Comparison of ENCODE assay signal across 8 cellular contexts in genomic region chr6:20211037-20211940, GRCh38. TPM values are rescaled to one million over a fixed set of nuclear protein-coding genes. Genes with fewer than 3 reads are reported as not detected.
DNase-seq lines count a peak whose midpoint lies in the region; ATAC-seq and TF ChIP-seq lines count a peak whose summit lies in the region.

No MANE protein-coding gene starts in this region.

- H3K27ac ChIP-seq in stomach: peak overlapping the region; percentile 91 to 97 (median 93)

- intact Hi-C loops in stomach (cut with DNase I; ENCODE audit: low total_unique reads): no loop called here

- peak overlapping the region; percentile 87 for H3K4me3 Mint-ChIP-seq in activated T-cell treated with anti-CD3 and anti-CD28 coated beads, Interleukin-2, amount 50 U/mL, for 4 hours
- H3K4me3 Mint-ChIP-seq in activated T-helper 17 cell treated with anti-CD3 and anti-CD28 coated beads, Interleukin-2, amount 50 U/mL, for 72 hours: peak overlapping the region; percentile 98
- H3K4me3 Mint-ChIP-seq in immature natural killer cell: peak overlapping the region; percentile 88 to 95 (median 93)

- no peaks in the 10 kb centered on the region for H3K27me3 Mint-ChIP-seq in activated T-cell treated with anti-CD3 and anti-CD28 coated beads, Interleukin-2, amount 50 U/mL, for 4 hours (ENCODE audit: low read depth)
- no peaks in the 10 kb centered on the region for H3K27me3 Mint-ChIP-seq in activated T-helper 17 cell treated with anti-CD3 and anti-CD28 coated beads, Interleukin-2, amount 50 U/mL, for 72 hours
- H3K27me3 Mint-ChIP-seq in immature natural killer cell (ENCODE audit: low read depth in 3 of 3): peaks cover 6 to 14% (median 7%) of the 10 kb centered on the region in 3 donors

- TF ChIP-seq POLR2A in stomach (IDR thresholded peaks at IDR 0.05): no peak

- ATAC-seq in activated T-cell treated with anti-CD3 and anti-CD28 coated beads, Interleukin-2, amount 50 U/mL, for 4 hours: no peak
- ATAC-seq in activated T-helper 17 cell treated with anti-CD3 and anti-CD28 coated beads, Interleukin-2, amount 50 U/mL, for 72 hours (replicated peaks): peak; percentile 44
- ATAC-seq in HG03520 (IDR thresholded peaks at IDR 0.05; ENCODE audit: unreplicated experiment): no peak

- peaks cover 41 to 63% (median 56%) of the 10 kb centered on the region in 4 donors for H3K4me1 ChIP-seq in stomach

- H3K4me3 ChIP-seq in stomach: peak overlapping the region; percentile 63 to 88 (median 84)

- H3K27me3 ChIP-seq in stomach: no peaks in the 10 kb centered on the region

- TF ChIP-seq CTCF in stomach (IDR thresholded peaks at IDR 0.05): no peak

- no peaks in the 10 kb centered on the region for H3K36me3 Mint-ChIP-seq in activated T-cell treated with anti-CD3 and anti-CD28 coated beads, Interleukin-2, amount 50 U/mL, for 4 hours (ENCODE audit: insufficient read depth)
- no peaks in the 10 kb centered on the region for H3K36me3 Mint-ChIP-seq in activated T-helper 17 cell treated with anti-CD3 and anti-CD28 coated beads, Interleukin-2, amount 50 U/mL, for 72 hours (ENCODE audit: low read depth)
- peaks cover 0 to 9% (median 0%) of the 10 kb centered on the region in 3 donors for H3K36me3 Mint-ChIP-seq in immature natural killer cell

- TF ChIP-seq EP300 in stomach (IDR thresholded peaks at IDR 0.05): no peak

- H3K36me3 ChIP-seq in stomach: no peaks in the 10 kb centered on the region

- peaks cover 53% of the 10 kb centered on the region for H3K4me1 Mint-ChIP-seq in activated T-cell treated with anti-CD3 and anti-CD28 coated beads, Interleukin-2, amount 50 U/mL, for 4 hours (ENCODE audit: low read depth)
- peaks cover 37% of the 10 kb centered on the region for H3K4me1 Mint-ChIP-seq in activated T-helper 17 cell treated with anti-CD3 and anti-CD28 coated beads, Interleukin-2, amount 50 U/mL, for 72 hours
- peaks cover 29 to 38% of the 10 kb centered on the region in 2 donors for H3K4me1 Mint-ChIP-seq in immature natural killer cell

- WGBS in stomach, 5 donors: 6 to 15% (median 8%) methylated on average over 17 of the region's 17 CpGs

- H3K9me3 Mint-ChIP-seq in activated T-cell treated with anti-CD3 and anti-CD28 coated beads, Interleukin-2, amount 50 U/mL, for 4 hours: no peaks in the 10 kb centered on the region
- no peaks in the 10 kb centered on the region for H3K9me3 Mint-ChIP-seq in activated T-helper 17 cell treated with anti-CD3 and anti-CD28 coated beads, Interleukin-2, amount 50 U/mL, for 72 hours
- H3K9me3 Mint-ChIP-seq in immature natural killer cell: peaks cover 0 to 3% (median 0%) of the 10 kb centered on the region in 6 donors

- DNase-seq in activated T-cell treated with anti-CD3 and anti-CD28 coated beads, Interleukin-2, amount 50 U/mL, for 4 hours: no peak
- DNase-seq in activated T-cell treated with anti-CD3 and anti-CD28 coated beads, Interleukin-2, amount 50 U/mL, for 48 hours: no peak
- DNase-seq in HS-5 (ENCODE audit: low read depth): peak; percentile 6
- no peak for DNase-seq in immature natural killer cell
- peak; percentile 44 for DNase-seq in stomach
- DNase-seq in NCI-H1694 (lab: John Stamatoyannopoulos, UW): no peak

- no peaks in the 10 kb centered on the region for H3K9me3 ChIP-seq in stomach

- peak overlapping the region; percentile 93 for H3K27ac Mint-ChIP-seq in activated T-helper 17 cell treated with anti-CD3 and anti-CD28 coated beads, Interleukin-2, amount 50 U/mL, for 72 hours
- H3K27ac Mint-ChIP-seq in immature natural killer cell: peak overlapping the region; percentile 34 to 79 (median 74)

RNA-seq across cellular contexts. Expression of gene MBOAT1, which starts 1.0 kb away (rescaled TPM):
- 1 to 10 TPM; 2.2 to 5.1 (median 4.4) TPM for total RNA-seq in activated T-cell treated with anti-CD3 and anti-CD28 coated beads, Interleukin-2, amount 50 U/mL, for 4 hours
- total RNA-seq in activated T-helper 17 cell treated with anti-CD3 and anti-CD28 coated beads, Interleukin-2, amount 50 U/mL, for 72 hours: 10 to 100 TPM; 15.7 to 18.3 TPM
- polyA plus RNA-seq in immature natural killer cell: under 1 TPM in 2 of 3 donors, not detected in 1; 0.14 to 0.76 TPM
- total RNA-seq in stomach: 10 to 100 TPM; 11.1 to 47.2 (median 19.2) TPM
- polyA plus RNA-seq in stomach: 1 to 10 TPM; 2.4 to 5.5 (median 2.9) TPM

Comparison
In these comparisons a context has a peak if more than half of its experiments do, and no peak if none do; other contexts are left out.
1. DNase-seq: peak in HS-5 (single experiment) and stomach (single experiment); none in activated T-cell treated with anti-CD3 and anti-CD28 coated beads, Interleukin-2, amount 50 U/mL, for 4 hours (single experiment), activated T-cell treated with anti-CD3 and anti-CD28 coated beads, Interleukin-2, amount 50 U/mL, for 48 hours (0 of 2), immature natural killer cell (0 of 3) and NCI-H1694 (single experiment).
2. Peak in every context shown above with its lines, with median percentiles within 50 percentile points of each other: H3K4me3 Mint-ChIP-seq.